12 cellular contexts compared by ENCODE assay signal in the genomic region with DNA sequence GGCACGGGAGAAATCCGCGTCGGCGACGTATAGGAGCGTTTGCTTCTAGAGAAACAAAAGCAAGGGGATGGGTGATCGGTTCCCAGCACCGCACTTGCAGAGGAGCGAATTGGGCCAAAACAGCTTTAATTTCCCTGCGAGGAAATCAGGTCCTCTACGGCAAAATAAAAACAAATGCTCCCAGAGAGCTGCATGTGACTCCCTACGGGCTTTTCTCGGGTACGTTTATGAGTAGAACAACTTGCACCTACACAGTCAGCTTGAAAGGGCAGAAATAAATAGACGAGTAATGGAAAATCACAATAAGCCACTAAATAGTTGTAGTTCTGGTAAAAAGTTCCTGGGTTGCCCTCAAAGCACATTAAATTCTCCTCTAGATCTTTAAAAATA. TPM values are rescaled to one million over a fixed set of nuclear protein-coding genes. Genes with fewer than 3 reads are reported as not detected.
DNase-seq lines count a peak whose midpoint lies in the region; ATAC-seq, FAIRE-seq and TF ChIP-seq lines count a peak whose summit lies in the region.
"Had no signal": no experiment of that assay in that cellular context is flagged by ENCODE, and none has a peak within 500 bp of the region (broad histone marks: within the 10 kb centered on the region; RNA-seq: fewer than 3 reads in every experiment).

No MANE protein-coding gene starts in this region.

- DNase-seq in activated naive CD4-positive, alpha-beta T cell treated with anti-CD3 and anti-CD28 coated beads, Interleukin-2, amount 10 ng/mL, durations not matched to agents 7 days and 5 days: no peak
- DNase-seq in GM12878 (ENCODE audit: low read depth, low spot score): no peak
- DNase-seq in left lung: no peak
- DNase-seq in testis: no peak
- no peak for DNase-seq in stimulated activated naive CD4-positive, alpha-beta T cell treated with Interleukin-2 at 50 U/mL for 16 hours (lab: John Stamatoyannopoulos, UW)
- DNase-seq: stimulated activated CD4-positive, alpha-beta T cell treated with anti-CD3 and anti-CD28 coated beads, Interleukin-4, amount 100 ng/mL, for 1 hour had no signal

- peak overlapping the region; percentile 23; the same call in 1 of the 2 replicates for H3K4me2 ChIP-seq in GM12878 (ENCODE audit: control insufficient read depth, insufficient read depth)

- no peaks in the 10 kb centered on the region for H4K20me1 ChIP-seq in GM12878 (ENCODE audit: control insufficient read depth, insufficient read depth)

- no peak overlapping the region for H2AFZ ChIP-seq in GM12878 (ENCODE audit: control insufficient read depth, low read depth, low read length)

- TF ChIP-seq EP300 in GM12878 (IDR thresholded peaks at IDR 0.05; ENCODE audit: borderline replicate concordance in 1 of 2, control insufficient read depth in 1 of 2, low read depth in 2 of 2, low read length in 2 of 2): no peak

- 24% methylated on average over 16 of the region's 16 CpGs for WGBS in GM12878 (ENCODE audit: insufficient coverage, insufficient replicate concordance, low lambda C conversion rate, missing lambda C conversion rate)
- 3 to 6% methylated on average over 16 of the region's 16 CpGs for WGBS in testis, 2 donors

- H3K36me3 Mint-ChIP-seq in activated naive CD4-positive, alpha-beta T cell treated with anti-CD3 and anti-CD28 coated beads, Interleukin-2, amount 50 U/mL, for 24 hours: no peaks in the 10 kb centered on the region
- no peaks in the 10 kb centered on the region for H3K36me3 Mint-ChIP-seq in activated naive CD4-positive, alpha-beta T cell treated with anti-CD3 and anti-CD28 coated beads, Interleukin-2, amount 10 ng/mL, durations not matched to agents 7 days and 5 days

- no peak overlapping the region for H3K9ac ChIP-seq in GM12878 (ENCODE audit: control insufficient read depth, insufficient read depth, low read length)

- in situ Hi-C loops in GM12878 (cut with MboI): no loop called here

- SMC1A ChIA-PET in GM12878 (lab: Charles Lee; ENCODE audit: uncharacterized antibody, unreplicated experiment): interaction anchor here (1.2 kb wide), 1 partner anchor 15 kb away, joined by 3 read pairs; no protein-coding TSS in a partner anchor

- TF ChIP-seq POLR2A in GM12878 (IDR thresholded peaks at IDR 0.05; ENCODE audit: low read depth, low read length) (no peak), testis (IDR thresholded peaks at IDR 0.05) (no peak)

- no peak for TF ChIP-seq CTCF in GM12878 (IDR thresholded peaks at IDR 0.05 in 2 of 3, conservative IDR thresholded peaks at IDR 0.05 in 1 of 3; ENCODE audit: control insufficient read depth in 2 of 3, extremely low read depth in 1 of 3, insufficient read depth in 1 of 3, low read depth in 3 of 3, low read length in 3 of 3)
- TF ChIP-seq CTCF in left lung (IDR thresholded peaks at IDR 0.05): no peak
- no peak for TF ChIP-seq CTCF in testis (IDR thresholded peaks at IDR 0.05)

- no peak overlapping the region for H3K27ac Mint-ChIP-seq in activated naive CD4-positive, alpha-beta T cell treated with anti-CD3 and anti-CD28 coated beads, Interleukin-2, amount 50 U/mL, for 24 hours
- H3K27ac Mint-ChIP-seq in activated naive CD4-positive, alpha-beta T cell treated with anti-CD3 and anti-CD28 coated beads, Interleukin-2, amount 10 ng/mL, durations not matched to agents 7 days and 5 days: no peak overlapping the region

- H3K4me1 Mint-ChIP-seq in activated naive CD4-positive, alpha-beta T cell treated with anti-CD3 and anti-CD28 coated beads, Interleukin-2, amount 50 U/mL, for 24 hours: peaks cover 4% of the 10 kb centered on the region
- H3K4me1 Mint-ChIP-seq in activated naive CD4-positive, alpha-beta T cell treated with anti-CD3 and anti-CD28 coated beads, Interleukin-2, amount 10 ng/mL, durations not matched to agents 7 days and 5 days: peaks cover 8% of the 10 kb centered on the region

- no peak for FAIRE-seq in GM12878 (lab: Jason Lieb, UNC)
- FAIRE-seq: GM18507 had no signal

- no peaks in the 10 kb centered on the region for H3K36me3 ChIP-seq in GM12878 (ENCODE audit: control insufficient read depth in 2 of 2, insufficient read depth in 2 of 2, low read length in 1 of 2)
- no peaks in the 10 kb centered on the region for H3K36me3 ChIP-seq in left lung
- H3K36me3 ChIP-seq in testis (ENCODE audit: low read depth, missing control alignments): no peaks in the 10 kb centered on the region

- H3K27me3 Mint-ChIP-seq in activated naive CD4-positive, alpha-beta T cell treated with anti-CD3 and anti-CD28 coated beads, Interleukin-2, amount 50 U/mL, for 24 hours: peaks cover 46% of the 10 kb centered on the region
- peaks cover 65% of the 10 kb centered on the region for H3K27me3 Mint-ChIP-seq in activated naive CD4-positive, alpha-beta T cell treated with anti-CD3 and anti-CD28 coated beads, Interleukin-2, amount 10 ng/mL, durations not matched to agents 7 days and 5 days

- TF ChIP-seq RAD21 in GM12878 (IDR thresholded peaks at IDR 0.05; ENCODE audit: insufficient read depth, low read depth, low read length): no peak

- H3K9me3 Mint-ChIP-seq in activated naive CD4-positive, alpha-beta T cell treated with anti-CD3 and anti-CD28 coated beads, Interleukin-2, amount 50 U/mL, for 24 hours: peaks cover 5% of the 10 kb centered on the region
- H3K9me3 Mint-ChIP-seq in activated naive CD4-positive, alpha-beta T cell treated with anti-CD3 and anti-CD28 coated beads, Interleukin-2, amount 10 ng/mL, durations not matched to agents 7 days and 5 days: no peaks in the 10 kb centered on the region

- H3K79me2 ChIP-seq in GM12878 (ENCODE audit: control insufficient read depth, insufficient read depth, low read length): no peaks in the 10 kb centered on the region

- ATAC-seq in GM12878 (no peak), left lung (no peak), HG02938 (IDR thresholded peaks at IDR 0.05; ENCODE audit: unreplicated experiment) (no peak), GM19328 (IDR thresholded peaks at IDR 0.05; ENCODE audit: unreplicated experiment) (no peak)

- RAD21 ChIA-PET in GM12878 (lab: Charles Lee; ENCODE audit: unreplicated experiment): no interaction called here

- H3K9me3 ChIP-seq in GM12878 (replicated peaks; ENCODE audit: control insufficient read depth, insufficient read depth, low read length): no peaks in the 10 kb centered on the region; the same call in 2 of the 3 replicates
- H3K9me3 ChIP-seq in left lung: no peaks in the 10 kb centered on the region
- no peaks in the 10 kb centered on the region for H3K9me3 ChIP-seq in testis

- H3K4me3 Mint-ChIP-seq in activated naive CD4-positive, alpha-beta T cell treated with anti-CD3 and anti-CD28 coated beads, Interleukin-2, amount 50 U/mL, for 24 hours: peak overlapping the region; percentile 7
- no peak overlapping the region for H3K4me3 Mint-ChIP-seq in activated naive CD4-positive, alpha-beta T cell treated with anti-CD3 and anti-CD28 coated beads, Interleukin-2, amount 10 ng/mL, durations not matched to agents 7 days and 5 days

- intact Hi-C loops in GM12878 (cut with micrococcal nuclease; ENCODE audit: unreplicated experiment): no loop called here
- intact Hi-C loops in left lung (cut with DNase I): no loop called here
- intact Hi-C loops in testis (cut with DNase I; ENCODE audit: low total_unique reads): no loop called here

- POLR2A ChIA-PET in GM12878 (lab: Charles Lee): no interaction called here

- BruUV-seq in GM12878 (replicated peaks; lab: Mats Ljungman, UMichigan): no TSS peak

- no peak overlapping the region for H3K27ac ChIP-seq in GM12878 (ENCODE audit: control insufficient read depth, insufficient read depth)
- H3K27ac ChIP-seq in left lung: no peak overlapping the region
- H3K27ac ChIP-seq in testis: no peak overlapping the region
- H3K27ac ChIP-seq: C4-2B had no signal

- H3K4me3 ChIP-seq in GM12878 (no peak overlapping the region), left lung (peak overlapping the region; percentile 19 to 25), testis (peak overlapping the region; percentile 37 to 40)

- peaks cover 10 to 19% of the 10 kb centered on the region in 2 experiments for H3K27me3 ChIP-seq in GM12878 (replicated peaks in 1 of 2; ENCODE audit: control insufficient read depth in 2 of 2, insufficient read depth in 2 of 2, low read length in 1 of 2)
- peaks cover 78 to 97% of the 10 kb centered on the region in 2 donors for H3K27me3 ChIP-seq in left lung
- peaks cover 3% of the 10 kb centered on the region for H3K27me3 ChIP-seq in testis

- H3K4me1 ChIP-seq in GM12878 (ENCODE audit: control insufficient read depth, insufficient read depth, low read length): no peaks in the 10 kb centered on the region
- peaks cover 19 to 24% of the 10 kb centered on the region in 2 donors for H3K4me1 ChIP-seq in left lung
- H3K4me1 ChIP-seq in testis: peaks cover 7% of the 10 kb centered on the region

- CTCF ChIA-PET in activated naive CD4-positive, alpha-beta T cell treated with anti-CD3 and anti-CD28 coated beads, Interleukin-2, amount 10 ng/mL, durations not matched to agents 7 days and 5 days (lab: Charles Lee): no interaction called here
- CTCF ChIA-PET in GM12878 (lab: Yijun Ruan, JAX): no interaction called here

TF ChIP-seq in GM12878, 131 proteins besides CTCF, POLR2A, EP300 and RAD21 (continues in another document):
- TF ChIP-seq BACH1 (IDR thresholded peaks at IDR 0.05; ENCODE audit: borderline replicate concordance) (no peak), CBX5 (IDR thresholded peaks at IDR 0.05; ENCODE audit: low read depth) (no peak), SUPT20H (IDR thresholded peaks at IDR 0.05; ENCODE audit: borderline replicate concordance, control insufficient read depth, low read depth, low read length) (no peak), IKZF2 (IDR thresholded peaks at IDR 0.05) (no peak), NR2C2 (IDR thresholded peaks at IDR 0.05; ENCODE audit: borderline replicate concordance, control insufficient read depth, insufficient read length, low read depth) (no peak)

RNA-seq across cellular contexts. Expression of gene NHLH2, which starts 1.2 kb away (rescaled TPM):
- total RNA-seq in GM12878 (2013; cell fraction: nucleolus; rRNA removed): not detected in 2 replicates
- not detected in 2 replicates for total RNA-seq in GM12878 (2014; rRNA removed)
- not detected in 2 replicates for total RNA-seq in GM12878 (2014; rRNA removed; fragmentation: Illumina TruSeq; extraction: Trizol)
- not detected in 2 replicates for total RNA-seq in GM12878 (2021)
- not detected for polyA plus RNA-seq in GM12878 (2011; ENCODE audit: low read depth)
- polyA plus RNA-seq in GM12878 (2011; rRNA removed): 0.03 TPM in 2 replicates
- not detected in 2 replicates for polyA plus RNA-seq in GM12878 (2011; cell fraction: cytosol; rRNA removed)
- 0.01 and 0.04 TPM in 2 replicates for polyA plus RNA-seq in GM12878 (2011; cell fraction: nucleus; rRNA removed)
- not detected in 2 replicates for polyA plus RNA-seq in GM12878 (2012)
- polyA plus RNA-seq in GM12878 (2014; fragmentation: Illumina TruSeq; extraction: Trizol): 0.01 TPM in 1 of 2 replicates, not detected in the other
- polyA plus RNA-seq in GM12878 (2014; fragmentation: Nextera tagmentation; extraction: Ambion mirVana): not detected
- polyA plus RNA-seq in GM12878 (2014; rRNA removed): 0.08 TPM in 1 of 2 replicates, not detected in the other
- under 1 TPM in 1 of 2 experiments, not detected in 1; 0.06 TPM for polyA plus RNA-seq in GM12878 (2016; fragmentation: Nextera tagmentation; extraction: Ambion mirVana)
- not detected in 2 replicates for polyA minus RNA-seq in GM12878 (2011; rRNA and poly(A)+ RNA removed)
- polyA minus RNA-seq in GM12878 (2011; cell fraction: cytosol; rRNA and poly(A)+ RNA removed): not detected in 2 replicates
- not detected in 2 replicates for polyA minus RNA-seq in GM12878 (2011; cell fraction: nucleus; rRNA and poly(A)+ RNA removed)
- not detected for total RNA-seq in left lung
- 1 to 10 TPM; 1.7 to 3.1 TPM for total RNA-seq in testis
- 0.53 TPM for polyA plus RNA-seq in testis (ENCODE audit: insufficient read depth, low read depth, low replicate concordance)
- total RNA-seq: T-helper 2 cell treated with Interferon-gamma antibody and Interleukin-4, amounts not matched to agents 100 ng/mL and 5 ng/mL, for 36 hours had no signal
